ENCODE assay signal across 8 cellular contexts in genomic region chr13:110705356-110705825, GRCh38. TPM values are rescaled to one million over a fixed set of nuclear protein-coding genes. Genes with fewer than 3 reads are reported as not detected.
A peak's percentile ranks its signal among the peaks of the same experiment; 100 is the strongest.
DNase-seq lines count a peak whose midpoint lies in the region; ATAC-seq and TF ChIP-seq lines count a peak whose summit lies in the region.

No MANE protein-coding gene starts in this region.

- H3K27ac ChIP-seq in A673 (ENCODE audit: low read depth, low read length, poor library complexity, severe bottlenecking) (peak overlapping the region; percentile 88), HUES48 (ENCODE audit: low read depth, low read length) (peak overlapping the region; percentile 71)

- H3K4me1 Mint-ChIP-seq in MCF 10A (ENCODE audit: insufficient read depth, unreplicated experiment) = peaks cover 21% of the 10 kb centered on the region

- POLR2A ChIA-PET in A673 (lab: Charles Lee; ENCODE audit: low non-redundant PET) (no interaction called here), MCF 10A (lab: Yijun Ruan, JAX) (interaction anchor here (0.6 to 8.1 kb wide), 13 partner anchors 11 to 448 kb away, joined by 3 to 125 read pairs (median 3); partner anchors contain the start of genes ANKRD10 and ING1)

- H3K9ac ChIP-seq in HUES48 (ENCODE audit: low read depth, low read length) = peak overlapping the region; percentile 49; the same call in 1 of the 2 replicates

- H3K27me3 ChIP-seq in A673 (replicated peaks; ENCODE audit: insufficient read depth, low read depth, low read length, poor library complexity) = no peaks in the 10 kb centered on the region
- H3K27me3 ChIP-seq in HUES48 (ENCODE audit: control insufficient read depth, insufficient read depth, low read length) = no peaks in the 10 kb centered on the region
- no peaks in the 10 kb centered on the region for H3K27me3 ChIP-seq in mononuclear cell (ENCODE audit: insufficient read depth, low read length)

- CTCF ChIA-PET in A673 (lab: Charles Lee) (no interaction called here), MCF 10A (lab: Yijun Ruan, JAX) (interaction anchor here (0.6 to 0.9 kb wide), 5 partner anchors 8 to 208 kb away, joined by 3 to 4 read pairs (median 3); partner anchors contain the start of gene ING1)

- H3K27ac Mint-ChIP-seq in MCF 10A (ENCODE audit: low read depth, unreplicated experiment) = peak overlapping the region; percentile 70

- BruUV-seq in A673 (replicated peaks; lab: Mats Ljungman, UMichigan) (no TSS peak), MCF 10A (replicated peaks; lab: Mats Ljungman, UMichigan) (TSS peak; percentile 59)

- intact Hi-C loops in A673 (cut with micrococcal nuclease; ENCODE audit: unreplicated experiment) = no loop called here
- intact Hi-C loops in MCF 10A (cut with micrococcal nuclease) = no loop called here
- intact Hi-C loops in left colon (cut with DNase I, micrococcal nuclease) = no loop called here

- H3K9me3 Mint-ChIP-seq in MCF 10A (ENCODE audit: unreplicated experiment) = no peaks in the 10 kb centered on the region

- H3K36me3 ChIP-seq in A673 (ENCODE audit: insufficient read depth, low read length, poor library complexity, severe bottlenecking) = peaks cover 13% of the 10 kb centered on the region
- peaks cover 18% of the 10 kb centered on the region for H3K36me3 ChIP-seq in HUES48 (ENCODE audit: control insufficient read depth, insufficient read depth, low read length)

- TF ChIP-seq CTCF in A673 (conservative IDR thresholded peaks at IDR 0.05; ENCODE audit: low read depth, low read length) = no peak
- TF ChIP-seq CTCF in MCF 10A (IDR thresholded peaks at IDR 0.05; ENCODE audit: unreplicated experiment) = no peak

- H3K27me3 Mint-ChIP-seq in MCF 10A (ENCODE audit: insufficient read depth, unreplicated experiment) = no peaks in the 10 kb centered on the region

- DNase-seq in A673 (ENCODE audit: low spot score) = no peak
- peak; percentile 16 for DNase-seq in MCF 10A (ENCODE audit: unreplicated experiment)
- DNase-seq in NCI-H2171 treated with DMSO at 0.1 percent for 48 hours (lab: John Stamatoyannopoulos, UW) = no peak
- no peak for DNase-seq in left colon
- DNase-seq in epidermal melanocyte (ENCODE audit: insufficient read length, low spot score) = no peak

- H3K9me3 ChIP-seq in A673 (ENCODE audit: low read depth, low read length, poor library complexity, severe bottlenecking) (no peaks in the 10 kb centered on the region), HUES48 (ENCODE audit: control insufficient read depth, insufficient read depth, low read length) (no peaks in the 10 kb centered on the region), mononuclear cell (ENCODE audit: low read depth, low read length) (no peaks in the 10 kb centered on the region)

- peaks cover 34% of the 10 kb centered on the region for H3K36me3 Mint-ChIP-seq in MCF 10A (ENCODE audit: insufficient read depth, unreplicated experiment)

- H3K4me3 Mint-ChIP-seq in MCF 10A (ENCODE audit: unreplicated experiment) = peak overlapping the region; percentile 82

- H3K4me1 ChIP-seq in A673 (ENCODE audit: insufficient read depth, low read length, poor library complexity, severe bottlenecking) = peaks cover 10% of the 10 kb centered on the region
- peaks cover 9% of the 10 kb centered on the region for H3K4me1 ChIP-seq in HUES48 (ENCODE audit: control insufficient read depth, insufficient read depth, low read length)
- H3K4me1 ChIP-seq in mononuclear cell (ENCODE audit: insufficient read depth, low read length) = peaks cover 45% of the 10 kb centered on the region

- ATAC-seq in left colon = no peak
- ATAC-seq in HG02870 (IDR thresholded peaks at IDR 0.05; ENCODE audit: unreplicated experiment) = no peak

- peak overlapping the region; percentile 93 for H3K4me3 ChIP-seq in A673 (ENCODE audit: low read depth, low read length, poor library complexity, severe bottlenecking)
- H3K4me3 ChIP-seq in HUES48 (ENCODE audit: low read depth, low read length) = peak overlapping the region; percentile 78
- H3K4me3 ChIP-seq in mononuclear cell (ENCODE audit: low read length) = peak overlapping the region; percentile 49

RNA-seq across cellular contexts. Expression of gene CARS2, which starts 0.5 kb away (rescaled TPM):
- total RNA-seq in A673 (2021) (66.3 and 71.4 TPM in 2 replicates), MCF 10A (2022) (104 and 121 TPM in 2 replicates), mononuclear cell (44.4 TPM), left colon (10 to 100 TPM; 38.4 to 55.8 TPM)

RNA-seq across cellular contexts. Expression of gene ING1, which starts 8.1 kb away (rescaled TPM):
- 19.3 and 22.0 TPM in 2 replicates for total RNA-seq in A673 (2021)
- total RNA-seq in MCF 10A (2022) = 7.4 and 10.0 TPM in 2 replicates
- 18.7 TPM for total RNA-seq in mononuclear cell
- 10 to 100 TPM; 13.2 to 15.2 TPM for total RNA-seq in left colon
